35 cellular contexts compared by ENCODE assay signal in genomic region chr2:187395276-187396015, GRCh38.
"Had no signal": no experiment of that assay in that cellular context is flagged by ENCODE, and none has a peak within 500 bp of the region (broad histone marks: within the 10 kb centered on the region; RNA-seq: fewer than 3 reads in every experiment).

No MANE protein-coding gene starts in this region.

- FAIRE-seq: colon, endometrium had no signal

- H3K27me3 Mint-ChIP-seq: activated B cell treated with CpG ODN at 0.5 μM for 24 hours; activated CD4-positive, alpha-beta memory T cell treated with anti-CD3 and anti-CD28 coated beads for 36 hours; activated CD8-positive, alpha-beta memory T cell treated with anti-CD3 and anti-CD28 coated beads, Interleukin-2, amount 10 ng/mL, durations not matched to agents 7 days and 5 days; activated naive CD4-positive, alpha-beta T cell treated with anti-CD3 and anti-CD28 coated beads, Interleukin-2, amount 50 U/mL, for 24 hours; activated naive CD8-positive, alpha-beta T cell treated with anti-CD3 and anti-CD28 coated beads for 36 hours; activated naive CD8-positive, alpha-beta T cell treated with anti-CD3 and anti-CD28 coated beads, Interleukin-2, amount 50 U/mL, for 24 hours; T-helper 17 cell had no signal

- H3K36me3 ChIP-seq: adrenal gland, esophagus muscularis mucosa, gastroesophageal sphincter, WERI-Rb-1 had no signal

- H3K27ac Mint-ChIP-seq: activated B cell treated with CpG ODN at 0.5 μM for 24 hours; activated CD4-positive, alpha-beta memory T cell treated with anti-CD3 and anti-CD28 coated beads for 36 hours; activated CD8-positive, alpha-beta memory T cell treated with anti-CD3 and anti-CD28 coated beads, Interleukin-2, amount 10 ng/mL, durations not matched to agents 7 days and 5 days; activated CD8-positive, alpha-beta T cell treated with anti-CD3 and anti-CD28 coated beads, Interleukin-2, amount 10 ng/mL, durations not matched to agents 7 days and 5 days; activated naive CD4-positive, alpha-beta T cell treated with anti-CD3 and anti-CD28 coated beads for 36 hours; activated naive CD4-positive, alpha-beta T cell treated with anti-CD3 and anti-CD28 coated beads, Interleukin-2, amount 50 U/mL, for 24 hours; activated naive CD8-positive, alpha-beta T cell treated with anti-CD3 and anti-CD28 coated beads for 36 hours; activated naive CD8-positive, alpha-beta T cell treated with anti-CD3 and anti-CD28 coated beads, Interleukin-2, amount 50 U/mL, for 24 hours; activated T-helper 1 cell treated with anti-CD3 and anti-CD28 coated beads, Interleukin-12 subunit alpha, Interleukin-12 subunit beta, Interleukin-2, Interleukin-4 antibody, amounts not matched to agents 30 ng/mL and 10 ng/mL and 1 ng/mL, durations not matched to agents 14 hours and 24 hours and 36 hours; activated T-helper 2 cell treated with anti-CD3 and anti-CD28 coated beads, Interferon-gamma antibody, Interleukin-2, Interleukin-4, amounts not matched to agents 10 μg/mL and 5 μg/mL and 100 μg/mL, durations not matched to agents 14 hours and 24 hours and 36 hours; T-helper 17 cell; T-helper 2 cell treated with Interferon-gamma antibody and Interleukin-4, amounts not matched to agents 5 μg/mL and 100 μg/mL, for 36 hours had no signal

- H3K4me1 ChIP-seq: adrenal gland, body of pancreas, esophagus muscularis mucosa, gastroesophageal sphincter had no signal

- ATAC-seq: activated CD4-positive, CD25-positive, alpha-beta regulatory T cell treated with anti-CD3 and anti-CD28 coated beads, Interleukin-2, amount 50 U/mL, for 24 hours; activated CD8-positive, alpha-beta memory T cell treated with anti-CD3 and anti-CD28 coated beads, Interleukin-2, amount 10 ng/mL, durations not matched to agents 7 days and 5 days; activated CD8-positive, alpha-beta T cell treated with anti-CD3 and anti-CD28 coated beads, Interleukin-2, amount 10 ng/mL, durations not matched to agents 7 days and 5 days; activated naive CD8-positive, alpha-beta T cell treated with anti-CD3 and anti-CD28 coated beads, Interleukin-2, amount 50 U/mL, for 24 hours; body of pancreas; gastroesophageal sphincter; T-helper 17 cell had no signal

- H3K27ac ChIP-seq: adrenal gland, body of pancreas, esophagus muscularis mucosa, gastroesophageal sphincter, WERI-Rb-1 had no signal

- H3K4me3 Mint-ChIP-seq: activated B cell treated with CpG ODN at 0.5 μM for 24 hours; activated CD4-positive, alpha-beta memory T cell treated with anti-CD3 and anti-CD28 coated beads for 36 hours; activated CD8-positive, alpha-beta memory T cell treated with anti-CD3 and anti-CD28 coated beads, Interleukin-2, amount 10 ng/mL, durations not matched to agents 7 days and 5 days; activated CD8-positive, alpha-beta T cell treated with anti-CD3 and anti-CD28 coated beads, Interleukin-2, amount 10 ng/mL, durations not matched to agents 7 days and 5 days; activated naive CD4-positive, alpha-beta T cell treated with anti-CD3 and anti-CD28 coated beads for 36 hours; activated naive CD4-positive, alpha-beta T cell treated with anti-CD3 and anti-CD28 coated beads, Interleukin-2, amount 50 U/mL, for 24 hours; activated naive CD8-positive, alpha-beta T cell treated with anti-CD3 and anti-CD28 coated beads for 36 hours; activated naive CD8-positive, alpha-beta T cell treated with anti-CD3 and anti-CD28 coated beads, Interleukin-2, amount 50 U/mL, for 24 hours; activated T-helper 1 cell treated with anti-CD3 and anti-CD28 coated beads, Interleukin-12 subunit alpha, Interleukin-12 subunit beta, Interleukin-2, Interleukin-4 antibody, amounts not matched to agents 30 ng/mL and 10 ng/mL and 1 ng/mL, durations not matched to agents 14 hours and 24 hours and 36 hours; T-helper 17 cell; T-helper 2 cell treated with Interferon-gamma antibody and Interleukin-4, amounts not matched to agents 5 μg/mL and 100 μg/mL, for 36 hours had no signal

- H3K27me3 ChIP-seq: adrenal gland, body of pancreas, esophagus muscularis mucosa, gastroesophageal sphincter had no signal

- H3K36me3 Mint-ChIP-seq: activated CD4-positive, alpha-beta memory T cell treated with anti-CD3 and anti-CD28 coated beads for 36 hours; activated CD8-positive, alpha-beta memory T cell treated with anti-CD3 and anti-CD28 coated beads, Interleukin-2, amount 10 ng/mL, durations not matched to agents 7 days and 5 days; activated naive CD4-positive, alpha-beta T cell treated with anti-CD3 and anti-CD28 coated beads, Interleukin-2, amount 50 U/mL, for 24 hours; activated naive CD8-positive, alpha-beta T cell treated with anti-CD3 and anti-CD28 coated beads for 36 hours had no signal

- H3K9me3 Mint-ChIP-seq: activated CD4-positive, alpha-beta memory T cell treated with anti-CD3 and anti-CD28 coated beads for 36 hours; activated naive CD4-positive, alpha-beta T cell treated with anti-CD3 and anti-CD28 coated beads for 36 hours; activated naive CD4-positive, alpha-beta T cell treated with anti-CD3 and anti-CD28 coated beads, Interleukin-2, amount 50 U/mL, for 24 hours; activated naive CD8-positive, alpha-beta T cell treated with anti-CD3 and anti-CD28 coated beads for 36 hours; activated naive CD8-positive, alpha-beta T cell treated with anti-CD3 and anti-CD28 coated beads, Interleukin-2, amount 50 U/mL, for 24 hours; activated T-helper 1 cell treated with anti-CD3 and anti-CD28 coated beads, Interleukin-12 subunit alpha, Interleukin-12 subunit beta, Interleukin-2, Interleukin-4 antibody, amounts not matched to agents 30 ng/mL and 10 ng/mL and 1 ng/mL, durations not matched to agents 14 hours and 24 hours and 36 hours; activated T-helper 2 cell treated with anti-CD3 and anti-CD28 coated beads, Interferon-gamma antibody, Interleukin-2, Interleukin-4, amounts not matched to agents 10 μg/mL and 5 μg/mL and 100 μg/mL, durations not matched to agents 14 hours and 24 hours and 36 hours; T-helper 2 cell treated with Interferon-gamma antibody and Interleukin-4, amounts not matched to agents 5 μg/mL and 100 μg/mL, for 36 hours had no signal

- H3K4me3 ChIP-seq: adrenal gland, body of pancreas, esophagus muscularis mucosa, gastroesophageal sphincter had no signal

- DNase-seq: activated B cell treated with CpG ODN at 0.5 μM for 24 hours; activated CD4-positive, alpha-beta memory T cell treated with anti-CD3 and anti-CD28 coated beads for 36 hours; activated CD4-positive, alpha-beta T cell treated with anti-CD3 and anti-CD28 coated beads for 48 hours; activated CD8-positive, alpha-beta memory T cell treated with anti-CD3 and anti-CD28 coated beads, Interleukin-2, amount 10 ng/mL, durations not matched to agents 7 days and 5 days; activated CD8-positive, alpha-beta memory T cell treated with anti-CD3 and anti-CD28 coated beads, Interleukin-2, amount 50 U/mL, for 4 hours; activated CD8-positive, alpha-beta T cell treated with anti-CD3 and anti-CD28 coated beads, Interleukin-2, amount 10 ng/mL, durations not matched to agents 7 days and 5 days; activated effector memory CD4-positive, alpha-beta T cell treated with anti-CD3 and anti-CD28 coated beads, Interleukin-2, amount 50 U/mL, for 16 hours; activated naive CD4-positive, alpha-beta T cell treated with anti-CD3 and anti-CD28 coated beads for 36 hours; activated naive CD8-positive, alpha-beta T cell treated with anti-CD3 and anti-CD28 coated beads for 36 hours; activated naive CD8-positive, alpha-beta T cell treated with anti-CD3 and anti-CD28 coated beads, Interleukin-2, amount 50 U/mL, for 24 hours; activated T-cell treated with anti-CD3 and anti-CD28 coated beads, Interleukin-2, amount 50 U/mL, for 1 hour; activated T-cell treated with anti-CD3 and anti-CD28 coated beads, Interleukin-2, amount 50 U/mL, for 48 hours; adrenal gland; amygdala; aorta; body of pancreas; caudate nucleus; cortex of kidney; dermis blood vessel endothelial cell; effector CD8-positive, alpha-beta T cell; erythroblast; foreskin melanocyte; T-helper 1 cell; T-helper 17 cell; T1000; WERI-Rb-1 had no signal

- H3K9me3 ChIP-seq: adrenal gland, body of pancreas, esophagus muscularis mucosa had no signal

- H3K4me1 Mint-ChIP-seq: activated B cell treated with CpG ODN at 0.5 μM for 24 hours; activated CD8-positive, alpha-beta memory T cell treated with anti-CD3 and anti-CD28 coated beads, Interleukin-2, amount 10 ng/mL, durations not matched to agents 7 days and 5 days; activated naive CD4-positive, alpha-beta T cell treated with anti-CD3 and anti-CD28 coated beads, Interleukin-2, amount 50 U/mL, for 24 hours; activated naive CD8-positive, alpha-beta T cell treated with anti-CD3 and anti-CD28 coated beads for 36 hours; activated naive CD8-positive, alpha-beta T cell treated with anti-CD3 and anti-CD28 coated beads, Interleukin-2, amount 50 U/mL, for 24 hours; T-helper 17 cell had no signal
